ENCODE assay signal across 10 cellular contexts in the genomic region with DNA sequence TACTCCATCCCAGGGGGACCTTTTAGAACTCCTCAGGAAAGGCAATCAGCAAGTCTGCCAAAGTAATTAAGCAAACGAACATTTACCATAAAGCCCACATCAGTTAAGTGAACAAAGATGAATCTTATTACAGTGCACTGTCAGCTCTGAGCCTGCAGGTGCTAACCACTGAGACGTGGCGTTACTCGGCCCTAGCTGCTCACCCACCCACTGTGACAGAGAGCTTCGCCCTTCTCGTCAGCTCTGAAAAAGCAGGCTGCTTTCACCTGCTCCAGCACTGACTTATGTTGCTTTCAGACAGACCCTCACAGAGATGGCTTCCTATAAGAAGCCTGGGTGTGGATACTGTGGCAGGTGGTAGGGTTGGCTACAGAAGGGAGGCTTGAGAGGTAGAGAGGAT. TPM values are rescaled to one million over a fixed set of nuclear protein-coding genes. Genes with fewer than 3 reads are reported as not detected.
DNase-seq lines count a peak whose midpoint lies in the region; ATAC-seq, FAIRE-seq and TF ChIP-seq lines count a peak whose summit lies in the region.
"Had no signal": no experiment of that assay in that cellular context is flagged by ENCODE, and none has a peak within 500 bp of the region (broad histone marks: within the 10 kb centered on the region; RNA-seq: fewer than 3 reads in every experiment).

No MANE protein-coding gene starts in this region.

- peaks cover 6% of the 10 kb centered on the region for H3K36me3 Mint-ChIP-seq in Caco-2 (ENCODE audit: insufficient read depth, unreplicated experiment)

- intact Hi-C loops in Caco-2 (cut with micrococcal nuclease; ENCODE audit: unreplicated experiment), result no loop called here

- no peaks in the 10 kb centered on the region for H3K9me3 Mint-ChIP-seq in Caco-2 (ENCODE audit: unreplicated experiment)
- H3K9me3 Mint-ChIP-seq: CD4-positive, CD25-positive, alpha-beta regulatory T cell had no signal

- H3K36me3 ChIP-seq in right atrium auricular region, result no peaks in the 10 kb centered on the region
- H3K36me3 ChIP-seq in Caco-2 (ENCODE audit: control insufficient read depth, insufficient read depth, low read length), result no peaks in the 10 kb centered on the region; the same call in 1 of the 2 replicates

- H3K4me3 ChIP-seq in right atrium auricular region (no peak overlapping the region), Caco-2 (ENCODE audit: low read depth, low read length) (no peak overlapping the region)

- H3K4me1 ChIP-seq in right atrium auricular region, result peaks cover 0 to 12% of the 10 kb centered on the region in 2 donors
- H3K4me1 ChIP-seq in Caco-2, result no peaks in the 10 kb centered on the region
- H3K4me1 ChIP-seq in foreskin keratinocyte, result peaks cover 4% of the 10 kb centered on the region

- DNase-seq in DMS79 treated with DMSO at 0.1 percent for 48 hours (lab: John Stamatoyannopoulos, UW) (peak; percentile 57), GM19239 (ENCODE audit: insufficient read length, low spot score) (peak; percentile 54), NCI-H510A treated with DMSO at 0.1 percent for 48 hours (lab: John Stamatoyannopoulos, UW) (peak; percentile 53), right atrium auricular region (ENCODE audit: low spot score) (no peak), T-helper 1 cell (no peak), Caco-2 (no peak), foreskin keratinocyte (no peak)
- DNase-seq: CD4-positive, CD25-positive, alpha-beta regulatory T cell had no signal

- TF ChIP-seq CTCF in right atrium auricular region (IDR thresholded peaks at IDR 0.05) (no peak), Caco-2 (IDR thresholded peaks at IDR 0.05; ENCODE audit: insufficient read depth in 1 of 2, low read depth in 1 of 2, low read length in 1 of 2, severe bottlenecking in 1 of 2, unreplicated experiment in 1 of 2) (no peak), foreskin keratinocyte (conservative IDR thresholded peaks at IDR 0.05) (no peak)

- H3K27ac ChIP-seq in right atrium auricular region (no peak overlapping the region), foreskin keratinocyte (no peak overlapping the region)

- no peaks in the 10 kb centered on the region for H3K4me1 Mint-ChIP-seq in Caco-2 (ENCODE audit: low read depth, unreplicated experiment)

- ATAC-seq in HG02973 (IDR thresholded peaks at IDR 0.05; ENCODE audit: unreplicated experiment), result peak; percentile 64
- ATAC-seq in foreskin keratinocyte, result no peak

- H3K27me3 ChIP-seq in right atrium auricular region (no peaks in the 10 kb centered on the region), Caco-2 (replicated peaks; ENCODE audit: control insufficient read depth, insufficient read depth, low read length) (no peaks in the 10 kb centered on the region), foreskin keratinocyte (no peaks in the 10 kb centered on the region)

- no peak overlapping the region for H3K27ac Mint-ChIP-seq in Caco-2 (ENCODE audit: unreplicated experiment)
- H3K27ac Mint-ChIP-seq: activated naive CD8-positive, alpha-beta T cell had no signal

- H3K4me3 Mint-ChIP-seq in Caco-2 (ENCODE audit: unreplicated experiment), result no peak overlapping the region
- H3K4me3 Mint-ChIP-seq: activated naive CD8-positive, alpha-beta T cell; CD4-positive, CD25-positive, alpha-beta regulatory T cell had no signal

- CTCF ChIA-PET in Caco-2 (lab: Charles Lee), result no interaction called here

- FAIRE-seq in GM19239 (lab: Jason Lieb, UNC), result peak; percentile 99

- no peaks in the 10 kb centered on the region for H3K27me3 Mint-ChIP-seq in Caco-2 (ENCODE audit: insufficient read depth, unreplicated experiment)
- H3K27me3 Mint-ChIP-seq: activated naive CD8-positive, alpha-beta T cell; CD4-positive, CD25-positive, alpha-beta regulatory T cell had no signal

- BruUV-seq in Caco-2 (replicated peaks; lab: Mats Ljungman, UMichigan), result no TSS peak

- H3K9me3 ChIP-seq in right atrium auricular region (no peaks in the 10 kb centered on the region), Caco-2 (no peaks in the 10 kb centered on the region)

- POLR2A ChIA-PET in Caco-2 (lab: Charles Lee), result no interaction called here

RNA-seq across cellular contexts. Expression of a gene that starts 57.7 kb away (rescaled TPM):
- total RNA-seq in right atrium auricular region (100 to 1,000 TPM; 192 to 653 TPM), Caco-2 (2022) (5.5 and 6.1 TPM in 2 replicates), foreskin keratinocyte (0.42 and 0.44 TPM in 2 replicates)
- polyA plus RNA-seq in foreskin keratinocyte, result 0.37 and 0.45 TPM in 2 replicates

Comparison
In these comparisons a context has a peak if more than half of its experiments do, and no peak if none do; other contexts are left out.
1. DNase-seq: peak in DMS79 treated with DMSO at 0.1 percent for 48 hours (single experiment), GM19239 (single experiment) and NCI-H510A treated with DMSO at 0.1 percent for 48 hours (single experiment); none in right atrium auricular region (single experiment), T-helper 1 cell (0 of 5), Caco-2 (0 of 2) and foreskin keratinocyte (0 of 2).
2. RNA of a gene that starts 57.7 kb away (total RNA-seq): 192 to 653 TPM in right atrium auricular region; 5.5 to 6.1 TPM in Caco-2 and 0.42 to 0.44 TPM in foreskin keratinocyte; every median in the first group is over 10 times any median in the second.